Comparison of ENCODE assay signal across 9 cellular contexts in the genomic region with DNA sequence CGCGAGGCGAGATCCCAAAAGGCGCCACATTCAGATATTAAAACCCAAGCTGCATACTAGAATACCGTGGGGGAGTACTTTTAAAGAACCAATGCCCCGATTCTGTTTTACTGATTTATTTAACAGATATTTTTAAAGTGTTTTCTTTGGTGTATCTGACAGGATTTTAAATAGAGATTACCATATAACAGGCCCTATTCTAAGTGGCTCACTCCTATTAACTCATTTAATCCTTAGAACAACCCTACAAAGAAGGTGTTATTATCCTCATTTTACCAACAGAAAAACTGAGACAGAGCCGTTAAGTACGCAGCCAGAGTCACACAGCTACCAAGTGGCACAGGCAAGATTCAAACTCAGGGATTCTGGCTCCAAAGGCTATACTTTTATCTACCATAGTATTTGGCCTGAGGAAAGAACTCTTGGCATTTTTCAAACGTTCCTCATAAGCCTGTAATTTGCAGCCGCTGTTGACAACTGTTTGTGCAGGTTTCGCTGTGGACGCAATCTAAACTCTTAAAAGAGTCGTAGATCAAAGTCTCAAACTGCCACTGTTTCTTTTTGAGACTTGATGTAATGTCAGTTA. TPM values are rescaled to one million over a fixed set of nuclear protein-coding genes. Genes with fewer than 3 reads are reported as not detected.
DNase-seq lines count a peak whose midpoint lies in the region; ATAC-seq and TF ChIP-seq lines count a peak whose summit lies in the region.
"Had no signal": no experiment of that assay in that cellular context is flagged by ENCODE, and none has a peak within 500 bp of the region (broad histone marks: within the 10 kb centered on the region; RNA-seq: fewer than 3 reads in every experiment).

No MANE protein-coding gene starts in this region.

- CTCF ChIA-PET in RWPE1 (lab: Yijun Ruan, JAX) = interaction anchor here (0.6 to 0.9 kb wide), 4 partner anchors 63 to 1298 kb away, joined by 3 read pairs; no protein-coding TSS in a partner anchor

- no peak for TF ChIP-seq POLR2A in stomach (IDR thresholded peaks at IDR 0.05)

- no peak for DNase-seq in activated T-cell treated with anti-CD3 and anti-CD28 coated beads, Interleukin-2, amount 50 U/mL, for 72 hours
- DNase-seq in activated T-cell treated with anti-CD3 and anti-CD28 coated beads, Interleukin-2, amount 50 U/mL, for 48 hours = no peak
- no peak for DNase-seq in T-helper 17 cell
- no peak for DNase-seq in glutamatergic neuron
- DNase-seq in stomach = no peak
- no peak for DNase-seq in DMS153 treated with DMSO at 0.1 percent for 48 hours (lab: John Stamatoyannopoulos, UW; ENCODE audit: unreplicated experiment)
- no peak for DNase-seq in DMS 273 (lab: John Stamatoyannopoulos, UW; ENCODE audit: unreplicated experiment)
- DNase-seq in RWPE1 (ENCODE audit: low spot score) = no peak

- no peak for ATAC-seq in activated T-cell treated with anti-CD3 and anti-CD28 coated beads, Interleukin-2, amount 50 U/mL, for 72 hours (replicated peaks in 1 of 2)
- no peak for ATAC-seq in T-helper 17 cell

- POLR2A ChIA-PET in RWPE1 (lab: Yijun Ruan, JAX; ENCODE audit: low non-redundant PET) = interaction anchor here (0.5 to 0.6 kb wide), 4 partner anchors 10 to 48 kb away, joined by 3 to 4 read pairs (median 3); no protein-coding TSS in a partner anchor

- H3K4me3 Mint-ChIP-seq in activated T-cell treated with anti-CD3 and anti-CD28 coated beads, Interleukin-2, amount 50 U/mL, for 72 hours = peak overlapping the region; percentile 93 to 96
- H3K4me3 Mint-ChIP-seq in T-helper 17 cell (peak overlapping the region; percentile 94), glutamatergic neuron (ENCODE audit: unreplicated experiment) (peak overlapping the region; percentile 65)

- WGBS in stomach, 5 donors = 27 to 32% (median 30%) methylated on average over 13 of the region's 13 CpGs

- no peaks in the 10 kb centered on the region for H3K36me3 ChIP-seq in stomach
- H3K36me3 ChIP-seq: ascending aorta had no signal

- H3K27ac ChIP-seq in stomach = peak overlapping the region in 2 of 5 donors; percentile 93 to 97
- H3K27ac ChIP-seq in RWPE1 = no peak overlapping the region

- peaks cover 2 to 7% of the 10 kb centered on the region in 2 donors for H3K36me3 Mint-ChIP-seq in activated T-cell treated with anti-CD3 and anti-CD28 coated beads, Interleukin-2, amount 50 U/mL, for 72 hours (ENCODE audit: insufficient read depth in 2 of 2)
- H3K36me3 Mint-ChIP-seq in T-helper 17 cell (ENCODE audit: low read depth) = no peaks in the 10 kb centered on the region
- H3K36me3 Mint-ChIP-seq in glutamatergic neuron (ENCODE audit: unreplicated experiment) = no peaks in the 10 kb centered on the region

- intact Hi-C loops in stomach (cut with DNase I; ENCODE audit: low total_unique reads) = no loop called here

- no peaks in the 10 kb centered on the region for H3K27me3 Mint-ChIP-seq in activated T-cell treated with anti-CD3 and anti-CD28 coated beads, Interleukin-2, amount 50 U/mL, for 72 hours (ENCODE audit: low read depth)
- H3K27me3 Mint-ChIP-seq in T-helper 17 cell (peaks cover 6% of the 10 kb centered on the region), glutamatergic neuron (ENCODE audit: unreplicated experiment) (peaks cover 4% of the 10 kb centered on the region)

- peaks cover 49% of the 10 kb centered on the region for H3K4me1 Mint-ChIP-seq in activated T-cell treated with anti-CD3 and anti-CD28 coated beads, Interleukin-2, amount 50 U/mL, for 72 hours (ENCODE audit: low read depth)
- H3K4me1 Mint-ChIP-seq in T-helper 17 cell = peaks cover 26% of the 10 kb centered on the region
- peaks cover 8% of the 10 kb centered on the region for H3K4me1 Mint-ChIP-seq in glutamatergic neuron (ENCODE audit: low read depth, unreplicated experiment)

- H3K9me3 ChIP-seq in T-helper 17 cell (ENCODE audit: control insufficient read depth, low read length, poor library complexity, severe bottlenecking) = no peaks in the 10 kb centered on the region
- no peaks in the 10 kb centered on the region for H3K9me3 ChIP-seq in stomach
- H3K9me3 ChIP-seq: ascending aorta had no signal

- TF ChIP-seq CTCF in glutamatergic neuron (IDR thresholded peaks at IDR 0.05; ENCODE audit: partially characterized antibody, unreplicated experiment) = no peak
- no peak for TF ChIP-seq CTCF in stomach (IDR thresholded peaks at IDR 0.05)
- no peak for TF ChIP-seq CTCF in RWPE1 (conservative IDR thresholded peaks at IDR 0.05; ENCODE audit: low read depth)

- peak overlapping the region in 3 of 4 donors; percentile 79 to 98 (median 82) for H3K4me3 ChIP-seq in stomach

- H3K27ac Mint-ChIP-seq in activated T-cell treated with anti-CD3 and anti-CD28 coated beads, Interleukin-2, amount 50 U/mL, for 72 hours = peak overlapping the region; percentile 88
- H3K27ac Mint-ChIP-seq in T-helper 17 cell (no peak overlapping the region), glutamatergic neuron (ENCODE audit: unreplicated experiment) (peak overlapping the region; percentile 12)

- H3K4me1 ChIP-seq in stomach = peaks cover 30 to 46% (median 45%) of the 10 kb centered on the region in 4 donors

- no peak for TF ChIP-seq EP300 in stomach (IDR thresholded peaks at IDR 0.05)

- peaks cover 0 to 2% of the 10 kb centered on the region in 2 donors for H3K9me3 Mint-ChIP-seq in activated T-cell treated with anti-CD3 and anti-CD28 coated beads, Interleukin-2, amount 50 U/mL, for 72 hours
- H3K9me3 Mint-ChIP-seq in glutamatergic neuron (ENCODE audit: unreplicated experiment) = peaks cover 7% of the 10 kb centered on the region

- H3K27me3 ChIP-seq in stomach = no peaks in the 10 kb centered on the region
- H3K27me3 ChIP-seq: ascending aorta had no signal

RNA-seq across cellular contexts. Expression of a gene that starts 0.6 kb away (rescaled TPM):
- 10 to 100 TPM; 30.7 to 35.5 TPM for total RNA-seq in activated T-cell treated with anti-CD3 and anti-CD28 coated beads, Interleukin-2, amount 50 U/mL, for 72 hours
- total RNA-seq in T-helper 17 cell (10 to 100 TPM; 26.8 to 28.2 TPM), glutamatergic neuron (ENCODE audit: unreplicated experiment) (26.5 TPM), stomach (100 to 1,000 TPM in 1 of 5 donors, 10 to 100 TPM in 4; 10.1 to 107 (median 74.1) TPM)
- 1 to 10 TPM; 4.0 to 9.3 (median 4.7) TPM for polyA plus RNA-seq in stomach

RNA-seq across cellular contexts. Expression of a gene that starts 46.8 kb away (rescaled TPM):
- total RNA-seq in activated T-cell treated with anti-CD3 and anti-CD28 coated beads, Interleukin-2, amount 50 U/mL, for 72 hours = not detected
- total RNA-seq in T-helper 17 cell (not detected), glutamatergic neuron (ENCODE audit: unreplicated experiment) (4.4 TPM), stomach (1 to 10 TPM in 3 of 5 donors, under 1 TPM in 1, not detected in 1; 0.43 to 4.6 (median 3.7) TPM)
- under 1 TPM; 0.12 to 0.55 (median 0.15) TPM for polyA plus RNA-seq in stomach
